Comparison of ENCODE assay signal across 8 cellular contexts in the genomic region with DNA sequence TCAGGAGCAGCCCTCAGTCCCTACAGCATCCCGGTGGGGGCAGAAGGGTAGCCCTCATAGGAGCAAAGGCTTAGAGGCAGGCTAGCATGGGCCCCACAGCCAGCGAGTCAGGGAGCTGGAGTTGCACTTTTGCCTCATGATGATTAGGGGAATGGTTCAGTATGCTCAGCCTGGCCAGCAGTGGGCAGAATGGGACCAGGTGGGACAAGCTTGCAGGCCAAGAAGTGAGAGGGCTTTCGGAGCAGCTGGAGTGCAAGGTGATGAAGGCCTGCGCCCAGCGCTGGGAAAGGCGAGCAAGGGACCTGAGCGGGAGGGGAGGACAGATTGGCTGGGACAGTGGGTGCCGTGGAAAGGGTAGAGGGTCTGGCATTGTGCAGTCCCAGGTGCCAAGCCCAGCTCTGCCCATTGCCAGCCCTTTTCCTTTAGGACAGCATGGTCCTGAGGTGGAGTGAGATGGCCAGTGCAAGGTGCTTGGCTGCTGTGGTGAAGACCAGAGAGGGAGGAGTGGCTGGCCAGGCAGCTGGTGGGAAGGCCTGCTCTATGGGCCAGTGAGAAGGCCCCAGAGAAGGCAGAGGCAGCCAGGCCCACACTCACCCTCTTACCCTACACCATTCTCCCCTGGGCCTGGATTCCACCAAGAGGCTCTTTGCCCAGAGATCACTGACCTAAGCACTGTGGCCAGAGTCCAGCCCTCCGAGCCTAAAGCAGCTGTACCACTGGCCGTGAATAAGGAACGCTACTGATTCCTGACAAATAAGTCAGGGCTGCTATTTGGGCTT. TPM values are rescaled to one million over a fixed set of nuclear protein-coding genes. Genes with fewer than 3 reads are reported as not detected.
DNase-seq lines count a peak whose midpoint lies in the region; ATAC-seq, FAIRE-seq and TF ChIP-seq lines count a peak whose summit lies in the region.

No MANE protein-coding gene starts in this region.

- intact Hi-C loops in mucosa of descending colon (cut with DNase I, micrococcal nuclease), result no loop called here

- no peak overlapping the region for H2AFZ ChIP-seq in OCI-LY1 (ENCODE audit: low read length)

- peaks cover 36 to 72% (median 54%) of the 10 kb centered on the region in 10 experiments for H3K4me1 ChIP-seq in BLaER1 treated with 17β-estradiol and CSF1 and Interleukin-3, amounts not matched to agents 10 nM and 100 nM
- peaks cover 11% of the 10 kb centered on the region for H3K4me1 ChIP-seq in OCI-LY1 (ENCODE audit: insufficient read depth, low read length, severe bottlenecking)
- no peaks in the 10 kb centered on the region for H3K4me1 ChIP-seq in mucosa of descending colon (ENCODE audit: low read depth)

- H3K27ac ChIP-seq in BLaER1 treated with 17β-estradiol and CSF1 and Interleukin-3, amounts not matched to agents 10 nM and 100 nM, result peak overlapping the region in 9 of 11 experiments; percentile 53 to 70 (median 60); a peak in 18 of 22 replicates
- no peak overlapping the region for H3K27ac ChIP-seq in OCI-LY1 (ENCODE audit: low read depth, low read length, poor library complexity, severe bottlenecking)

- H3K9ac ChIP-seq in BLaER1 treated with 17β-estradiol and CSF1 and Interleukin-3, amounts not matched to agents 10 nM and 100 nM, result peak overlapping the region; percentile 1 to 61 (median 51); a peak in 16 of 22 replicates
- H3K9ac ChIP-seq in OCI-LY1 (ENCODE audit: low read length), result no peak overlapping the region

- no peaks in the 10 kb centered on the region for H3F3A ChIP-seq in OCI-LY1 (ENCODE audit: insufficient read depth, low read length)

- H3K9me2 ChIP-seq in OCI-LY1 (ENCODE audit: low read depth, low read length), result no peaks in the 10 kb centered on the region

- H3K27me3 ChIP-seq in BLaER1 treated with 17β-estradiol and CSF1 and Interleukin-3, amounts not matched to agents 10 nM and 100 nM, result no peaks in the 10 kb centered on the region
- H3K27me3 ChIP-seq in OCI-LY1 (ENCODE audit: insufficient read depth, low read length), result no peaks in the 10 kb centered on the region

- FAIRE-seq in D721Med (lab: Jason Lieb, UNC), result no peak

- TF ChIP-seq CTCF in OCI-LY1 (IDR thresholded peaks at IDR 0.05; ENCODE audit: low read length), result peak; percentile 31; the same call in 1 of the 2 replicates
- TF ChIP-seq CTCF in cardiac fibroblast (IDR thresholded peaks at IDR 0.05; ENCODE audit: low read depth, low read length), result peak; percentile 36
- TF ChIP-seq CTCF in mucosa of descending colon (IDR thresholded peaks at IDR 0.05), result no peak
- TF ChIP-seq CTCF in D721Med (IDR thresholded peaks at IDR 0.05; ENCODE audit: insufficient read depth, missing control alignments), result no peak

- DNase-seq in cardiac fibroblast (ENCODE audit: low read depth in 2 of 2) (peak; percentile 15 to 40), mucosa of descending colon (no peak), D721Med (ENCODE audit: insufficient read length, low spot score) (no peak), foreskin melanocyte (no peak)

- peaks cover 0 to 40% (median 7%) of the 10 kb centered on the region in 11 experiments; a peak in 12 of 22 replicates for H4K20me1 ChIP-seq in BLaER1 treated with 17β-estradiol and CSF1 and Interleukin-3, amounts not matched to agents 10 nM and 100 nM
- H4K20me1 ChIP-seq in OCI-LY1 (ENCODE audit: insufficient read depth, low read length), result no peaks in the 10 kb centered on the region

- H3K36me3 ChIP-seq in BLaER1 treated with 17β-estradiol and CSF1 and Interleukin-3, amounts not matched to agents 10 nM and 100 nM, result peaks cover 47 to 80% (median 67%) of the 10 kb centered on the region in 11 experiments
- H3K36me3 ChIP-seq in OCI-LY1 (ENCODE audit: insufficient read depth, low read length) (peaks cover 29% of the 10 kb centered on the region), mucosa of descending colon (ENCODE audit: low read depth) (no peaks in the 10 kb centered on the region)

- no peaks in the 10 kb centered on the region for H3K79me2 ChIP-seq in OCI-LY1 (ENCODE audit: insufficient read depth, low read length)

- peak overlapping the region; percentile 53 to 90 (median 76) for H3K4me2 ChIP-seq in BLaER1 treated with 17β-estradiol and CSF1 and Interleukin-3, amounts not matched to agents 10 nM and 100 nM
- no peak overlapping the region for H3K4me2 ChIP-seq in OCI-LY1 (ENCODE audit: low read length)

- H3K4me3 ChIP-seq in BLaER1 treated with 17β-estradiol and CSF1 and Interleukin-3, amounts not matched to agents 10 nM and 100 nM, result peak overlapping the region in 1 of 10 experiments; percentile 36; a peak in 1 of 20 replicates
- H3K4me3 ChIP-seq in OCI-LY1 (ENCODE audit: low read depth, low read length, poor library complexity, severe bottlenecking) (no peak overlapping the region), cardiac fibroblast (replicated peaks in 1 of 2; ENCODE audit: low read depth in 2 of 2, low read length in 2 of 2) (no peak overlapping the region), mucosa of descending colon (no peak overlapping the region)

- ATAC-seq in mucosa of descending colon, result peak; percentile 30
- no peak for ATAC-seq in GM21723 (IDR thresholded peaks at IDR 0.05; ENCODE audit: unreplicated experiment)
- no peak for ATAC-seq in HG02610 (IDR thresholded peaks at IDR 0.05; ENCODE audit: unreplicated experiment)

- H3K9me3 ChIP-seq in BLaER1 treated with 17β-estradiol and CSF1 and Interleukin-3, amounts not matched to agents 10 nM and 100 nM (replicated peaks in 1 of 11), result no peaks in the 10 kb centered on the region
- no peaks in the 10 kb centered on the region for H3K9me3 ChIP-seq in OCI-LY1 (ENCODE audit: low read length)
- no peaks in the 10 kb centered on the region for H3K9me3 ChIP-seq in mucosa of descending colon

RNA-seq across cellular contexts. Expression of gene SUSD2, which starts 47.9 kb away (rescaled TPM):
- 1 to 10 TPM; 1.3 to 3.9 (median 3.3) TPM for total RNA-seq in mucosa of descending colon

Comparison
In these comparisons a context has a peak if more than half of its experiments do, and no peak if none do; other contexts are left out.
1. CTCF ChIP-seq: peak in OCI-LY1 (single experiment) and cardiac fibroblast (single experiment); none in mucosa of descending colon (single experiment) and D721Med (single experiment).
2. DNase-seq: peak in cardiac fibroblast (2 of 2); none in mucosa of descending colon (0 of 3), D721Med (single experiment) and foreskin melanocyte (single experiment).